ENCODE assay signal across 17 cellular contexts in genomic region chr2:6184532-6185302, GRCh38.
DNase-seq lines count a peak whose midpoint lies in the region; ATAC-seq and TF ChIP-seq lines count a peak whose summit lies in the region.
"Had no signal": no experiment of that assay in that cellular context is flagged by ENCODE, and none has a peak within 500 bp of the region (broad histone marks: within the 10 kb centered on the region; RNA-seq: fewer than 3 reads in every experiment).

No MANE protein-coding gene starts in this region.

- H4K20me1 ChIP-seq in Karpas-422 (ENCODE audit: insufficient read depth, low read depth, low read length): no peaks in the 10 kb centered on the region
- H4K20me1 ChIP-seq: BLaER1 had no signal

- H3K36me3 ChIP-seq in Karpas-422 (ENCODE audit: insufficient read depth, low read length) (no peaks in the 10 kb centered on the region), endodermal cell (ENCODE audit: control insufficient read depth, insufficient read depth, low read length) (no peaks in the 10 kb centered on the region), trophoblast cell (ENCODE audit: control insufficient read depth in 1 of 2, insufficient read depth in 2 of 2, low read length in 2 of 2) (no peaks in the 10 kb centered on the region)
- H3K36me3 ChIP-seq: BLaER1, gastroesophageal sphincter had no signal

- peaks cover 27% of the 10 kb centered on the region for H3K4me1 ChIP-seq in Karpas-422 (ENCODE audit: low read length)
- no peaks in the 10 kb centered on the region for H3K4me1 ChIP-seq in endodermal cell (ENCODE audit: control insufficient read depth, insufficient read depth, low read length)
- H3K4me1 ChIP-seq in trophoblast cell (ENCODE audit: control insufficient read depth in 1 of 2, insufficient read depth in 2 of 2, low read length in 2 of 2): peaks cover 7 to 18% of the 10 kb centered on the region in 2 experiments
- H3K4me1 ChIP-seq: BLaER1, gastroesophageal sphincter had no signal

- no peak overlapping the region for H3K23ac ChIP-seq in trophoblast cell (ENCODE audit: low read length)

- H3K9me3 ChIP-seq in Karpas-422 (ENCODE audit: low read length) (no peaks in the 10 kb centered on the region), endodermal cell (ENCODE audit: control insufficient read depth, low read length) (no peaks in the 10 kb centered on the region), trophoblast cell (ENCODE audit: insufficient read depth, low read depth, low read length) (no peaks in the 10 kb centered on the region)
- H3K9me3 ChIP-seq: BLaER1, gastroesophageal sphincter had no signal

- no peak overlapping the region for H3K4ac ChIP-seq in trophoblast cell (ENCODE audit: low read depth, low read length)

- peak overlapping the region; percentile 15 for H4K8ac ChIP-seq in trophoblast cell (ENCODE audit: low read depth, low read length)

- no peak overlapping the region for H3K27ac Mint-ChIP-seq in endodermal cell
- H3K27ac Mint-ChIP-seq in stimulated activated naive CD8-positive, alpha-beta T cell treated with anti-CD3 and anti-CD28 coated beads, Interleukin-15, amount 100 ng/mL, for 72 hours: peak overlapping the region in 1 of 2 donors; percentile 79
- H3K27ac Mint-ChIP-seq: activated CD4-positive, alpha-beta T cell treated with anti-CD3 and anti-CD28 coated beads, Interleukin-2, amount 10 ng/mL, durations not matched to agents 7 days and 5 days; activated T-helper 1 cell treated with anti-CD3 and anti-CD28 coated beads, Interleukin-12 subunit alpha, Interleukin-12 subunit beta, Interleukin-2, Interleukin-4 antibody, amounts not matched to agents 30 ng/mL and 10 ng/mL and 1 ng/mL, durations not matched to agents 14 hours and 24 hours and 36 hours; T-helper 2 cell treated with Interferon-gamma antibody and Interleukin-4, amounts not matched to agents 5 μg/mL and 100 μg/mL, for 36 hours had no signal

- H3K4me3 ChIP-seq in Karpas-422 (ENCODE audit: low read length) (no peak overlapping the region), endodermal cell (ENCODE audit: low read length) (no peak overlapping the region), trophoblast cell (ENCODE audit: low read depth, low read length) (no peak overlapping the region)
- H3K4me3 ChIP-seq: BLaER1, gastroesophageal sphincter had no signal

- H3K4me2 ChIP-seq in Karpas-422 (ENCODE audit: low read depth, low read length, poor library complexity, severe bottlenecking) (no peak overlapping the region), trophoblast cell (ENCODE audit: low read length) (peak overlapping the region; percentile 25)
- H3K4me2 ChIP-seq: BLaER1 had no signal

- no peak for TF ChIP-seq CTCF in endodermal cell (conservative IDR thresholded peaks at IDR 0.05)

- H3K9me3 Mint-ChIP-seq in endodermal cell: no peaks in the 10 kb centered on the region
- peaks cover 5 to 21% of the 10 kb centered on the region in 2 donors for H3K9me3 Mint-ChIP-seq in stimulated activated naive CD8-positive, alpha-beta T cell treated with anti-CD3 and anti-CD28 coated beads, Interleukin-15, amount 100 ng/mL, for 72 hours
- H3K9me3 Mint-ChIP-seq: activated CD4-positive, alpha-beta T cell treated with anti-CD3 and anti-CD28 coated beads, Interleukin-2, amount 10 ng/mL, durations not matched to agents 7 days and 5 days; activated T-helper 1 cell treated with anti-CD3 and anti-CD28 coated beads, Interleukin-12 subunit alpha, Interleukin-12 subunit beta, Interleukin-2, Interleukin-4 antibody, amounts not matched to agents 30 ng/mL and 10 ng/mL and 1 ng/mL, durations not matched to agents 14 hours and 24 hours and 36 hours had no signal

- no peak overlapping the region for H3K27ac ChIP-seq in Karpas-422 (ENCODE audit: low read length)
- peak overlapping the region; percentile 24 for H3K27ac ChIP-seq in endodermal cell (ENCODE audit: low read depth, low read length)
- H3K27ac ChIP-seq in trophoblast cell (ENCODE audit: low read depth, low read length): peak overlapping the region; percentile 88
- H3K27ac ChIP-seq: BLaER1, gastroesophageal sphincter had no signal

- no peak for TF ChIP-seq POLR2A in GM18505 (IDR thresholded peaks at IDR 0.05; ENCODE audit: borderline replicate concordance, extremely low read depth, insufficient read depth, insufficient read length)

- H3K27me3 ChIP-seq in Karpas-422 (ENCODE audit: low read length): no peaks in the 10 kb centered on the region
- H3K27me3 ChIP-seq in endodermal cell (ENCODE audit: control insufficient read depth, insufficient read depth, low read length, poor library complexity, severe bottlenecking): no peaks in the 10 kb centered on the region
- no peaks in the 10 kb centered on the region for H3K27me3 ChIP-seq in trophoblast cell (ENCODE audit: insufficient read depth, low read length)
- H3K27me3 ChIP-seq: BLaER1, gastroesophageal sphincter had no signal

- H3K9ac ChIP-seq in Karpas-422 (ENCODE audit: low read length): no peak overlapping the region
- no peak overlapping the region for H3K9ac ChIP-seq in endodermal cell (ENCODE audit: extremely low read depth, low read length, poor library complexity, severe bottlenecking)
- no peak overlapping the region for H3K9ac ChIP-seq in trophoblast cell (ENCODE audit: low read length)
- H3K9ac ChIP-seq: BLaER1 had no signal

- peak overlapping the region; percentile 42 for H2AK5ac ChIP-seq in trophoblast cell (ENCODE audit: low read length)

- no peaks in the 10 kb centered on the region for H3K27me3 Mint-ChIP-seq in endodermal cell (ENCODE audit: insufficient read depth)
- no peaks in the 10 kb centered on the region for H3K27me3 Mint-ChIP-seq in stimulated activated naive CD8-positive, alpha-beta T cell treated with anti-CD3 and anti-CD28 coated beads, Interleukin-15, amount 100 ng/mL, for 72 hours
- H3K27me3 Mint-ChIP-seq: activated CD4-positive, alpha-beta T cell treated with anti-CD3 and anti-CD28 coated beads, Interleukin-2, amount 10 ng/mL, durations not matched to agents 7 days and 5 days had no signal

- H3K79me1 ChIP-seq in trophoblast cell (ENCODE audit: low read length): peaks cover 35% of the 10 kb centered on the region

- peak overlapping the region; percentile 28 for H2BK5ac ChIP-seq in trophoblast cell (ENCODE audit: low read depth, low read length, poor library complexity)

- DNase-seq in Karpas-422 (no peak), NCI-H748 treated with DMSO at 0.1 percent for 48 hours (lab: John Stamatoyannopoulos, UW) (peak; percentile 15), endodermal cell (no peak), trophoblast cell (no peak)
- no peak for DNase-seq in activated CD4-positive, alpha-beta T cell treated with anti-CD3 and anti-CD28 coated beads for 1 hour
- no peak for DNase-seq in stimulated activated naive CD8-positive, alpha-beta T cell treated with anti-CD3 and anti-CD28 coated beads, Interleukin-15, amount 100 ng/mL, for 72 hours
- DNase-seq: activated CD4-positive, alpha-beta T cell treated with anti-CD3 and anti-CD28 coated beads, Interleukin-2, amount 10 ng/mL, durations not matched to agents 7 days and 5 days; anterior cingulate cortex; effector CD8-positive, alpha-beta T cell; NCI-H226; stimulated activated naive CD8-positive, alpha-beta T cell treated with anti-CD3 and anti-CD28 coated beads, Interleukin-15, Interleukin-2, amounts not matched to agents 100 U/mL and 50 U/mL, for 24 hours had no signal

- peak overlapping the region; percentile 39 for H2BK12ac ChIP-seq in trophoblast cell (ENCODE audit: low read length)

- 81 to 87% methylated on average over 11 to 13 of the region's 13 CpGs for WGBS in endodermal cell (ENCODE audit: insufficient coverage in 1 of 2, insufficient read length in 1 of 2), 2 experiments
- WGBS in trophoblast cell (ENCODE audit: extremely low coverage, insufficient coverage, insufficient read length): no CpG with 5 or more reads among the region's 13 CpGs

- H4K91ac ChIP-seq in trophoblast cell (ENCODE audit: low read depth, low read length): peak overlapping the region; percentile 29

- no peaks in the 10 kb centered on the region for H3K79me2 ChIP-seq in Karpas-422 (ENCODE audit: low read length)
- H3K79me2 ChIP-seq in trophoblast cell (ENCODE audit: control insufficient read depth, insufficient read depth, low read length, poor library complexity): peaks cover 2% of the 10 kb centered on the region

- no peak overlapping the region for H2BK120ac ChIP-seq in trophoblast cell (ENCODE audit: insufficient read depth, low read length, poor library complexity)

- H2AFZ ChIP-seq in Karpas-422 (ENCODE audit: low read length) (peak overlapping the region; percentile 98), trophoblast cell (ENCODE audit: insufficient read depth, low read length, poor library complexity) (no peak overlapping the region)

- H3K36me3 Mint-ChIP-seq in endodermal cell (ENCODE audit: low read depth): no peaks in the 10 kb centered on the region

- no peaks in the 10 kb centered on the region for H3K9me2 ChIP-seq in Karpas-422 (replicated peaks; ENCODE audit: insufficient read depth, low read length)

- H3K14ac ChIP-seq in trophoblast cell (ENCODE audit: low read length): peak overlapping the region; percentile 23

- no peak overlapping the region for H4K12ac ChIP-seq in trophoblast cell (ENCODE audit: low read depth, low read length)

- H3K18ac ChIP-seq in trophoblast cell (ENCODE audit: low read length): no peak overlapping the region

- no peak for ATAC-seq in HG03432 (IDR thresholded peaks at IDR 0.05; ENCODE audit: unreplicated experiment)
- no peak for ATAC-seq in GM18505 (IDR thresholded peaks at IDR 0.05; ENCODE audit: unreplicated experiment)
- no peak for ATAC-seq in stimulated activated naive CD8-positive, alpha-beta T cell treated with anti-CD3 and anti-CD28 coated beads, Interleukin-15, amount 100 ng/mL, for 72 hours
- ATAC-seq: gastroesophageal sphincter; stimulated activated naive CD8-positive, alpha-beta T cell treated with anti-CD3 and anti-CD28 coated beads, Interleukin-15, Interleukin-2, amounts not matched to agents 100 U/mL and 50 U/mL, for 24 hours had no signal

- no peak overlapping the region for H3K4me3 Mint-ChIP-seq in endodermal cell
- no peak overlapping the region for H3K4me3 Mint-ChIP-seq in stimulated activated naive CD8-positive, alpha-beta T cell treated with anti-CD3 and anti-CD28 coated beads, Interleukin-15, amount 100 ng/mL, for 72 hours
- H3K4me3 Mint-ChIP-seq: activated CD4-positive, alpha-beta T cell treated with anti-CD3 and anti-CD28 coated beads, Interleukin-2, amount 10 ng/mL, durations not matched to agents 7 days and 5 days; activated T-helper 1 cell treated with anti-CD3 and anti-CD28 coated beads, Interleukin-12 subunit alpha, Interleukin-12 subunit beta, Interleukin-2, Interleukin-4 antibody, amounts not matched to agents 30 ng/mL and 10 ng/mL and 1 ng/mL, durations not matched to agents 14 hours and 24 hours and 36 hours; T-helper 2 cell treated with Interferon-gamma antibody and Interleukin-4, amounts not matched to agents 5 μg/mL and 100 μg/mL, for 36 hours had no signal

- no peaks in the 10 kb centered on the region for H3K4me1 Mint-ChIP-seq in endodermal cell
- no peaks in the 10 kb centered on the region for H3K4me1 Mint-ChIP-seq in stimulated activated naive CD8-positive, alpha-beta T cell treated with anti-CD3 and anti-CD28 coated beads, Interleukin-15, amount 100 ng/mL, for 72 hours
- H3K4me1 Mint-ChIP-seq: activated CD4-positive, alpha-beta T cell treated with anti-CD3 and anti-CD28 coated beads, Interleukin-2, amount 10 ng/mL, durations not matched to agents 7 days and 5 days had no signal
